In genomic region chr4:85995361-85995760, GRCh38 we compare ENCODE assay signal across 21 cellular contexts.
DNase-seq lines count a peak whose midpoint lies in the region; ATAC-seq and TF ChIP-seq lines count a peak whose summit lies in the region.
"Had no signal": no experiment of that assay in that cellular context is flagged by ENCODE, and none has a peak within 500 bp of the region (broad histone marks: within the 10 kb centered on the region; RNA-seq: fewer than 3 reads in every experiment).

No MANE protein-coding gene starts in this region.

- no peak overlapping the region for H3K14ac ChIP-seq in mesenchymal stem cell (ENCODE audit: low read length in 2 of 2)

- H3K4me3 Mint-ChIP-seq in Caco-2 (ENCODE audit: unreplicated experiment), result no peak overlapping the region
- H3K4me3 Mint-ChIP-seq: activated naive CD4-positive, alpha-beta T cell treated with anti-CD3 and anti-CD28 coated beads for 36 hours; effector memory CD8-positive, alpha-beta T cell; GM23338; mesothelial cell of epicardium; natural killer cell treated with Interleukin-12 subunit alpha and Interleukin-12 subunit beta and Interleukin-15 and Interleukin-18, amount 100 ng/mL, for 72 hours had no signal

- no peaks in the 10 kb centered on the region for H3K4me1 Mint-ChIP-seq in Caco-2 (ENCODE audit: low read depth, unreplicated experiment)
- H3K4me1 Mint-ChIP-seq: GM23338, mesothelial cell of epicardium had no signal

- no peak overlapping the region for H2BK5ac ChIP-seq in mesenchymal stem cell (ENCODE audit: low read depth, low read length, poor library complexity, severe bottlenecking)

- H3K9me3 ChIP-seq in mesenchymal stem cell (ENCODE audit: control insufficient read depth, low read length) (no peaks in the 10 kb centered on the region), ovary (no peaks in the 10 kb centered on the region), Caco-2 (no peaks in the 10 kb centered on the region)
- H3K9me3 ChIP-seq: esophagus squamous epithelium, sigmoid colon, tibial nerve had no signal

- no peak overlapping the region for H2AK5ac ChIP-seq in mesenchymal stem cell (ENCODE audit: low read length, severe bottlenecking)

- no peak overlapping the region for H3K4ac ChIP-seq in mesenchymal stem cell (ENCODE audit: low read depth in 1 of 2, low read length in 2 of 2)

- no peaks in the 10 kb centered on the region for H3K36me3 Mint-ChIP-seq in Caco-2 (ENCODE audit: insufficient read depth, unreplicated experiment)
- H3K36me3 Mint-ChIP-seq: natural killer cell treated with Interleukin-12 subunit alpha and Interleukin-12 subunit beta and Interleukin-15 and Interleukin-18, amount 100 ng/mL, for 72 hours had no signal

- no peak overlapping the region for H2BK120ac ChIP-seq in mesenchymal stem cell (ENCODE audit: low read depth, low read length)

- POLR2A ChIA-PET in Caco-2 (lab: Charles Lee), result no interaction called here

- H3K27me3 ChIP-seq in mesenchymal stem cell (ENCODE audit: control insufficient read depth in 1 of 2, insufficient read depth in 1 of 2, low read length in 2 of 2) (no peaks in the 10 kb centered on the region), ovary (no peaks in the 10 kb centered on the region), Caco-2 (replicated peaks; ENCODE audit: control insufficient read depth, insufficient read depth, low read length) (no peaks in the 10 kb centered on the region)
- H3K27me3 ChIP-seq: esophagus squamous epithelium, sigmoid colon, tibial nerve had no signal

- H4K91ac ChIP-seq in mesenchymal stem cell (ENCODE audit: low read length), result no peak overlapping the region

- BruUV-seq in Caco-2 (replicated peaks; lab: Mats Ljungman, UMichigan), result no TSS peak

- no peaks in the 10 kb centered on the region for H3K4me1 ChIP-seq in mesenchymal stem cell (ENCODE audit: control insufficient read depth, insufficient read depth, low read depth, low read length)
- H3K4me1 ChIP-seq in ovary (ENCODE audit: insufficient read depth), result no peaks in the 10 kb centered on the region
- H3K4me1 ChIP-seq in Caco-2, result no peaks in the 10 kb centered on the region
- H3K4me1 ChIP-seq: esophagus squamous epithelium, sigmoid colon, tibial nerve had no signal

- WGBS in mesenchymal stem cell, result 96% methylated on average over 6 of the region's 6 CpGs
- WGBS in ovary, 3 donors, result 96 to 98% (median 97%) methylated on average over 6 of the region's 6 CpGs

- no peak overlapping the region for H3K27ac ChIP-seq in mesenchymal stem cell (ENCODE audit: low read length, poor library complexity, severe bottlenecking)
- H3K27ac ChIP-seq in ovary, result no peak overlapping the region
- H3K27ac ChIP-seq: esophagus squamous epithelium, sigmoid colon, tibial nerve had no signal

- H3K27me3 Mint-ChIP-seq in Caco-2 (ENCODE audit: insufficient read depth, unreplicated experiment), result no peaks in the 10 kb centered on the region
- H3K27me3 Mint-ChIP-seq: effector memory CD8-positive, alpha-beta T cell; natural killer cell treated with Interleukin-12 subunit alpha and Interleukin-12 subunit beta and Interleukin-15 and Interleukin-18, amount 100 ng/mL, for 72 hours had no signal

- no peak overlapping the region for H3K4me3 ChIP-seq in mesenchymal stem cell (ENCODE audit: insufficient read depth in 1 of 2, low read depth in 1 of 2, low read length in 2 of 2)
- no peak overlapping the region for H3K4me3 ChIP-seq in ovary
- H3K4me3 ChIP-seq in Caco-2 (ENCODE audit: low read depth, low read length), result no peak overlapping the region
- H3K4me3 ChIP-seq: esophagus squamous epithelium, GM23338, sigmoid colon, tibial nerve had no signal

- H3K4me2 ChIP-seq in mesenchymal stem cell (ENCODE audit: low read length, poor library complexity, severe bottlenecking), result peak overlapping the region; percentile 21
- H3K4me2 ChIP-seq: GM23338 had no signal

- no peak for DNase-seq in mesenchymal stem cell
- no peak for DNase-seq in ovary
- DNase-seq in Caco-2, result no peak
- no peak for DNase-seq in Ammon's horn (ENCODE audit: low spot score)
- DNase-seq: activated CD4-positive, alpha-beta T cell treated with anti-CD3 and anti-CD28 coated beads, Interleukin-2, amount 50 U/mL, for 4 hours; activated naive CD4-positive, alpha-beta T cell treated with anti-CD3 and anti-CD28 coated beads for 36 hours; activated T-cell treated with anti-CD3 and anti-CD28 coated beads for 4 hours; effector memory CD8-positive, alpha-beta T cell; esophagus squamous epithelium; kidney glomerular epithelial cell; NCI-H1092 treated with DMSO at 0.1 percent for 48 hours; NCI-H510A treated with DMSO at 0.1 percent for 48 hours; sigmoid colon; stimulated activated naive CD4-positive, alpha-beta T cell treated with Interleukin-2 at 50 U/mL for 16 hours had no signal

- H2AFZ ChIP-seq in mesenchymal stem cell (ENCODE audit: low read depth, low read length), result no peak overlapping the region
- H2AFZ ChIP-seq: GM23338 had no signal

- H3K79me1 ChIP-seq in mesenchymal stem cell (replicated peaks; ENCODE audit: low read length, poor library complexity, severe bottlenecking), result no peaks in the 10 kb centered on the region

- H3K18ac ChIP-seq in mesenchymal stem cell (ENCODE audit: low read depth in 1 of 2, low read length in 2 of 2), result no peak overlapping the region

- H4K8ac ChIP-seq in mesenchymal stem cell (ENCODE audit: low read length), result no peak overlapping the region

- H3K27ac Mint-ChIP-seq in Caco-2 (ENCODE audit: unreplicated experiment), result no peak overlapping the region
- H3K27ac Mint-ChIP-seq: activated naive CD4-positive, alpha-beta T cell treated with anti-CD3 and anti-CD28 coated beads for 36 hours; effector memory CD8-positive, alpha-beta T cell; GM23338; mesothelial cell of epicardium; natural killer cell treated with Interleukin-12 subunit alpha and Interleukin-12 subunit beta and Interleukin-15 and Interleukin-18, amount 100 ng/mL, for 72 hours had no signal

- ATAC-seq in GM18867 (IDR thresholded peaks at IDR 0.05; ENCODE audit: unreplicated experiment) (peak; percentile 59), GM19467 (IDR thresholded peaks at IDR 0.05; ENCODE audit: unreplicated experiment) (peak; percentile 50), HG03565 (IDR thresholded peaks at IDR 0.05; ENCODE audit: unreplicated experiment) (peak; percentile 67)
- ATAC-seq: effector memory CD8-positive, alpha-beta T cell; GM23338; natural killer cell treated with Interleukin-12 subunit alpha and Interleukin-12 subunit beta and Interleukin-15 and Interleukin-18, amount 100 ng/mL, for 72 hours had no signal

- H3K9ac ChIP-seq in mesenchymal stem cell (ENCODE audit: low read length), result no peak overlapping the region

- TF ChIP-seq POLR2A in ovary (IDR thresholded peaks at IDR 0.05), result no peak

- no peak overlapping the region for H2BK12ac ChIP-seq in mesenchymal stem cell (ENCODE audit: low read length in 2 of 2)

- H2BK15ac ChIP-seq in mesenchymal stem cell (ENCODE audit: low read depth, poor library complexity, severe bottlenecking), result no peak overlapping the region

- TF ChIP-seq CTCF in ovary (IDR thresholded peaks at IDR 0.05), result no peak
- no peak for TF ChIP-seq CTCF in Caco-2 (IDR thresholded peaks at IDR 0.05; ENCODE audit: insufficient read depth in 1 of 2, low read depth in 1 of 2, low read length in 1 of 2, severe bottlenecking in 1 of 2, unreplicated experiment in 1 of 2)

- TF ChIP-seq EP300 in ovary (IDR thresholded peaks at IDR 0.05), result no peak

- intact Hi-C loops in ovary (cut with DNase I) (no loop called here), Caco-2 (cut with micrococcal nuclease; ENCODE audit: unreplicated experiment) (no loop called here)

- H3K36me3 ChIP-seq in mesenchymal stem cell (ENCODE audit: control insufficient read depth in 1 of 2, insufficient read depth in 2 of 2, low read depth in 1 of 2, low read length in 2 of 2) (peaks cover 11 to 77% of the 10 kb centered on the region in 2 experiments), ovary (no peaks in the 10 kb centered on the region), Caco-2 (ENCODE audit: control insufficient read depth, insufficient read depth, low read length) (no peaks in the 10 kb centered on the region)

- no peaks in the 10 kb centered on the region for H3K9me3 Mint-ChIP-seq in Caco-2 (ENCODE audit: unreplicated experiment)
- H3K9me3 Mint-ChIP-seq: activated naive CD4-positive, alpha-beta T cell treated with anti-CD3 and anti-CD28 coated beads for 36 hours; effector memory CD8-positive, alpha-beta T cell; GM23338; mesothelial cell of epicardium; natural killer cell treated with Interleukin-12 subunit alpha and Interleukin-12 subunit beta and Interleukin-15 and Interleukin-18, amount 100 ng/mL, for 72 hours had no signal

- H3K23ac ChIP-seq in mesenchymal stem cell (ENCODE audit: low read length in 2 of 2), result no peak overlapping the region

- CTCF ChIA-PET in Caco-2 (lab: Charles Lee), result no interaction called here
